In genomic region chr17:78180508-78180907, GRCh38 we compare ENCODE assay signal across 16 cellular contexts. TPM values are rescaled to one million over a fixed set of nuclear protein-coding genes. Genes with fewer than 3 reads are reported as not detected.
DNase-seq lines count a peak whose midpoint lies in the region; ATAC-seq and TF ChIP-seq lines count a peak whose summit lies in the region.
"Had no signal": no experiment of that assay in that cellular context is flagged by ENCODE, and none has a peak within 500 bp of the region (broad histone marks: within the 10 kb centered on the region; RNA-seq: fewer than 3 reads in every experiment).

No MANE protein-coding gene starts in this region.

- peak overlapping the region; percentile 64; the same call in 1 of the 2 replicates for H4K5ac ChIP-seq in IMR-90 (ENCODE audit: low read depth, low read length)

- POLR2A ChIA-PET in IMR-90 (lab: Charles Lee; ENCODE audit: unreplicated experiment) = no interaction called here

- H2BK20ac ChIP-seq in IMR-90 (ENCODE audit: low read depth, low read length) = no peak overlapping the region; the same call in 1 of the 2 replicates

- peak overlapping the region; percentile 37; the same call in 1 of the 2 replicates for H2BK120ac ChIP-seq in IMR-90 (ENCODE audit: low read depth, low read length)

- H4K8ac ChIP-seq in IMR-90 (ENCODE audit: low read depth in 2 of 2, low read length in 2 of 2) = peak overlapping the region in 1 of 2 experiments; percentile 90; a peak in 3 of 4 replicates

- H4K20me1 ChIP-seq in IMR-90 (ENCODE audit: insufficient read depth, low read length) = 0 out of 2 replicates have a peak, but pooled peaks cover 6% of the 10 kb centered on the region

- 100% methylated on average over 1 of the region's 2 CpGs; no CpG with 5 or more reads in 1 of the 2 experiments for WGBS in IMR-90 (ENCODE audit: extremely low coverage in 2 of 2, insufficient read length in 1 of 2), 2 experiments
- WGBS in gastroesophageal sphincter (ENCODE audit: low coverage in 1 of 2), 2 donors = 12 to 17% methylated on average over 1 of the region's 2 CpGs

- peak overlapping the region; percentile 41 for H3K4ac ChIP-seq in IMR-90 (ENCODE audit: low read depth, low read length)

- H3K9me1 ChIP-seq in IMR-90 (ENCODE audit: insufficient read depth, low read length) = peaks cover 17% of the 10 kb centered on the region; the same call in 1 of the 2 replicates

- TF ChIP-seq CTCF in IMR-90 (conservative IDR thresholded peaks at IDR 0.05; ENCODE audit: low read depth, low read length) (no peak), gastroesophageal sphincter (IDR thresholded peaks at IDR 0.05) (no peak), brain microvascular endothelial cell (IDR thresholded peaks at IDR 0.05; ENCODE audit: low read depth, low read length, missing control alignments) (no peak)

- BruUV-seq in IMR-90 (replicated peaks; lab: Mats Ljungman, UMichigan) = no TSS peak

- peaks cover 13% of the 10 kb centered on the region for H3K4me1 ChIP-seq in IMR-90 (ENCODE audit: control insufficient read depth, insufficient read depth, low read length)
- peaks cover 52% of the 10 kb centered on the region for H3K4me1 ChIP-seq in SJSA1 (replicated peaks)
- peaks cover 2 to 95% (median 27%) of the 10 kb centered on the region in 3 donors for H3K4me1 ChIP-seq in gastroesophageal sphincter
- H3K4me1 ChIP-seq in skeletal muscle satellite cell (ENCODE audit: control insufficient read depth, insufficient read depth, low read length) = peaks cover 32% of the 10 kb centered on the region

- intact Hi-C loops in IMR-90 (cut with micrococcal nuclease) = no loop called here

- H3K36me3 ChIP-seq in IMR-90 (ENCODE audit: control insufficient read depth, insufficient read depth, low read length) = no peaks in the 10 kb centered on the region; the same call in 1 of the 2 replicates
- peaks cover 92% of the 10 kb centered on the region for H3K36me3 ChIP-seq in SJSA1
- no peaks in the 10 kb centered on the region for H3K36me3 ChIP-seq in gastroesophageal sphincter
- H3K36me3 ChIP-seq in skeletal muscle satellite cell (ENCODE audit: insufficient read depth, low read length) = peaks cover 14% of the 10 kb centered on the region
- no peaks in the 10 kb centered on the region for H3K36me3 ChIP-seq in brain microvascular endothelial cell (replicated peaks)

- in situ Hi-C loops in IMR-90 (cut with MboI; ENCODE audit: low sequenced_read_pairs) (no loop called here), brain microvascular endothelial cell (cut with HindIII; ENCODE audit: low pct_ligation_motif_present, low sequenced_read_pairs) (no loop called here)

- H3K27ac ChIP-seq in IMR-90 (ENCODE audit: insufficient read depth, low read length) (no peak overlapping the region), SJSA1 (peak overlapping the region; percentile 95), gastroesophageal sphincter (peak overlapping the region; percentile 82 to 98 (median 90)), brain microvascular endothelial cell (no peak overlapping the region)

- peak overlapping the region; percentile 38; the same call in 1 of the 2 replicates for H3K56ac ChIP-seq in IMR-90 (ENCODE audit: extremely low read depth, insufficient read depth, low read length)

- H2AK5ac ChIP-seq in IMR-90 (ENCODE audit: low read depth, low read length) = no peak overlapping the region; the same call in 1 of the 2 replicates

- H2BK5ac ChIP-seq in IMR-90 (ENCODE audit: low read depth, low read length, poor library complexity, severe bottlenecking) = peak overlapping the region; percentile 64

- peak overlapping the region; percentile 48; the same call in 1 of the 2 replicates for H3K18ac ChIP-seq in IMR-90 (ENCODE audit: low read depth, low read length)

- H2BK15ac ChIP-seq in IMR-90 (ENCODE audit: low read depth, low read length) = no peak overlapping the region

- H3K23ac ChIP-seq in IMR-90 (ENCODE audit: low read depth, low read length) = peak overlapping the region; percentile 76

- TF ChIP-seq POLR2A in IMR-90 (IDR thresholded peaks at IDR 0.05; ENCODE audit: low read depth, low read length) = no peak
- no peak for TF ChIP-seq POLR2A in gastroesophageal sphincter (IDR thresholded peaks at IDR 0.05)

- H4K91ac ChIP-seq in IMR-90 (ENCODE audit: insufficient read depth, low read depth, low read length) = peak overlapping the region; percentile 36

- ATAC-seq in IMR-90 (ENCODE audit: low read depth) = no peak
- ATAC-seq in gastroesophageal sphincter = peak; percentile 35
- ATAC-seq: left ventricle myocardium superior had no signal

- peaks cover 17 to 67% of the 10 kb centered on the region in 2 experiments; a peak in 3 of 4 replicates for H3K79me1 ChIP-seq in IMR-90 (ENCODE audit: low read depth in 1 of 2, low read length in 2 of 2)

- H2AFZ ChIP-seq in IMR-90 (replicated peaks; ENCODE audit: low read length, poor library complexity) = no peak overlapping the region

- CTCF ChIA-PET in IMR-90 (lab: Yijun Ruan, JAX) = no interaction called here

- peak overlapping the region; percentile 7 for H2AK9ac ChIP-seq in IMR-90 (replicated peaks; ENCODE audit: low read depth, low read length, poor library complexity)

- H3K4me2 ChIP-seq in IMR-90 (ENCODE audit: low read depth, low read length) = peak overlapping the region; percentile 94; the same call in 1 of the 2 replicates
- no peak overlapping the region for H3K4me2 ChIP-seq in skeletal muscle satellite cell (ENCODE audit: low read length)

- dilution Hi-C loops in IMR-90 (cut with HindIII; ENCODE audit: low sequenced_read_pairs, unreplicated experiment) = no loop called here

- H3K14ac ChIP-seq in IMR-90 (replicated peaks; ENCODE audit: low read depth, low read length) = peak overlapping the region; percentile 25; the same call in 1 of the 2 replicates

- DNase-seq in IMR-90 = no peak
- no peak for DNase-seq in SJSA1 (ENCODE audit: low read depth in 1 of 2, low spot score in 2 of 2)
- no peak for DNase-seq in HCEC 1CT
- no peak for DNase-seq in effector CD8-positive, alpha-beta T cell (lab: John Stamatoyannopoulos, UW)
- no peak for DNase-seq in activated CD8-positive, alpha-beta memory T cell treated with anti-CD3 and anti-CD28 coated beads, Interleukin-2, amount 50 U/mL, for 48 hours
- no peak for DNase-seq in brain microvascular endothelial cell
- DNase-seq: activated CD4-positive, alpha-beta T cell treated with anti-CD3 and anti-CD28 coated beads, Interleukin-2, amount 50 U/mL, for 48 hours; anterior cingulate cortex; left ventricle myocardium superior; NCI-H2107; stimulated activated CD4-positive, alpha-beta T cell treated with anti-CD3 and anti-CD28 coated beads, Interleukin-4, amount 100 ng/mL, for 24 hours had no signal

- no peak overlapping the region for H3K9ac ChIP-seq in IMR-90 (ENCODE audit: low read depth, low read length)
- H3K9ac ChIP-seq in skeletal muscle satellite cell (ENCODE audit: low read depth, low read length) = peak overlapping the region; percentile 37

- no peaks in the 10 kb centered on the region for H3K27me3 ChIP-seq in IMR-90 (ENCODE audit: control insufficient read depth, insufficient read depth, low read length)
- no peaks in the 10 kb centered on the region for H3K27me3 ChIP-seq in SJSA1 (replicated peaks)
- H3K27me3 ChIP-seq in gastroesophageal sphincter = no peaks in the 10 kb centered on the region
- no peaks in the 10 kb centered on the region for H3K27me3 ChIP-seq in skeletal muscle satellite cell (ENCODE audit: control insufficient read depth, insufficient read depth, low read length)
- H3K27me3 ChIP-seq in brain microvascular endothelial cell (replicated peaks) = no peaks in the 10 kb centered on the region

- no peak overlapping the region for H3K4me3 ChIP-seq in IMR-90 (ENCODE audit: insufficient read depth, low read depth, low read length)
- H3K4me3 ChIP-seq in SJSA1 = no peak overlapping the region
- H3K4me3 ChIP-seq in gastroesophageal sphincter = no peak overlapping the region
- H3K4me3 ChIP-seq in skeletal muscle satellite cell (ENCODE audit: low read length) = no peak overlapping the region
- no peak overlapping the region for H3K4me3 ChIP-seq in brain microvascular endothelial cell (ENCODE audit: low read depth, low read length)

- no peak for TF ChIP-seq RAD21 in IMR-90 (IDR thresholded peaks at IDR 0.05; ENCODE audit: low read length)

- H3K9me3 ChIP-seq in IMR-90 (ENCODE audit: control insufficient read depth, insufficient read depth, low read length) = no peaks in the 10 kb centered on the region
- no peaks in the 10 kb centered on the region for H3K9me3 ChIP-seq in SJSA1 (replicated peaks)
- no peaks in the 10 kb centered on the region for H3K9me3 ChIP-seq in gastroesophageal sphincter
- no peaks in the 10 kb centered on the region for H3K9me3 ChIP-seq in skeletal muscle satellite cell (replicated peaks; ENCODE audit: low read length)

- TF ChIP-seq EP300 in gastroesophageal sphincter (IDR thresholded peaks at IDR 0.05) = no peak

RNA-seq across cellular contexts. Expression of gene TK1, which starts 6.3 kb away (rescaled TPM):
- total RNA-seq in IMR-90 (2012; rRNA removed) (109 and 219 TPM in 2 replicates), gastroesophageal sphincter (10 to 100 TPM in 2 of 4 donors, 1 to 10 TPM in 2; 3.4 to 24.8 (median 12.1) TPM)
- polyA plus RNA-seq in IMR-90 (2012; rRNA removed) = 150 and 181 TPM in 2 replicates
- 133 and 160 TPM in 2 replicates for polyA plus RNA-seq in IMR-90 (2012; cell fraction: cytosol; rRNA removed)
- polyA plus RNA-seq in IMR-90 (2012; cell fraction: nucleus; rRNA removed; ENCODE audit: low replicate concordance) = 27.2 and 110 TPM in 2 replicates
- total RNA-seq in SJSA1 (2014; rRNA removed; shearing (Covaris generic)) = 305 and 456 TPM in 2 replicates
- total RNA-seq in skeletal muscle satellite cell (2012; rRNA removed) = 60.1 and 77.8 TPM in 2 replicates

RNA-seq across cellular contexts. Expression of gene AFMID, which starts 6.7 kb away (rescaled TPM):
- 45.5 and 65.1 TPM in 2 replicates for total RNA-seq in IMR-90 (2012; rRNA removed)
- 29.9 and 41.0 TPM in 2 replicates for polyA plus RNA-seq in IMR-90 (2012; rRNA removed)
- polyA plus RNA-seq in IMR-90 (2012; cell fraction: cytosol; rRNA removed) = 31.0 and 49.3 TPM in 2 replicates
- 22.5 and 29.1 TPM in 2 replicates for polyA plus RNA-seq in IMR-90 (2012; cell fraction: nucleus; rRNA removed; ENCODE audit: low replicate concordance)
- total RNA-seq in SJSA1 (2014; rRNA removed; shearing (Covaris generic)) = 16.5 and 27.7 TPM in 2 replicates
- 10 to 100 TPM; 14.9 to 43.9 (median 31.6) TPM for total RNA-seq in gastroesophageal sphincter
- 20.5 and 35.4 TPM in 2 replicates for total RNA-seq in skeletal muscle satellite cell (2012; rRNA removed)

RNA-seq across cellular contexts. Expression of gene SYNGR2, which starts 12.1 kb away (rescaled TPM):
- total RNA-seq in IMR-90 (2012; rRNA removed) (11.1 and 14.7 TPM in 2 replicates), gastroesophageal sphincter (100 to 1,000 TPM in 1 of 4 donors, 10 to 100 TPM in 3; 49.9 to 151 (median 81.2) TPM)
- polyA plus RNA-seq in IMR-90 (2012; rRNA removed) = 63.1 and 77.3 TPM in 2 replicates
- polyA plus RNA-seq in IMR-90 (2012; cell fraction: cytosol; rRNA removed) = 38.9 and 89.5 TPM in 2 replicates
- polyA plus RNA-seq in IMR-90 (2012; cell fraction: nucleus; rRNA removed; ENCODE audit: low replicate concordance) = 27.9 and 43.7 TPM in 2 replicates
- 23.7 and 25.3 TPM in 2 replicates for total RNA-seq in SJSA1 (2014; rRNA removed; shearing (Covaris generic))
- 2.0 and 2.6 TPM in 2 replicates for total RNA-seq in skeletal muscle satellite cell (2012; rRNA removed)

RNA-seq across cellular contexts. Expression of gene BIRC5, which starts 33.5 kb away (rescaled TPM):
- total RNA-seq in IMR-90 (2012; rRNA removed) (52.7 and 53.6 TPM in 2 replicates), gastroesophageal sphincter (1 to 10 TPM in 1 of 4 donors, under 1 TPM in 1, not detected in 2; 0.27 to 1.6 TPM)
- polyA plus RNA-seq in IMR-90 (2012; rRNA removed) = 16.6 and 19.5 TPM in 2 replicates
- 10.6 and 17.7 TPM in 2 replicates for polyA plus RNA-seq in IMR-90 (2012; cell fraction: cytosol; rRNA removed)
- polyA plus RNA-seq in IMR-90 (2012; cell fraction: nucleus; rRNA removed; ENCODE audit: low replicate concordance) = 5.5 and 7.2 TPM in 2 replicates
- 301 and 370 TPM in 2 replicates for total RNA-seq in SJSA1 (2014; rRNA removed; shearing (Covaris generic))
- 27.1 and 41.9 TPM in 2 replicates for total RNA-seq in skeletal muscle satellite cell (2012; rRNA removed)

RNA-seq across cellular contexts. Expression of gene C17orf99, which starts 34.3 kb away (rescaled TPM):
- total RNA-seq in IMR-90 (2012; rRNA removed) (not detected in 2 replicates), gastroesophageal sphincter (not detected)
- not detected in 2 replicates for polyA plus RNA-seq in IMR-90 (2012; rRNA removed)
- not detected in 2 replicates for polyA plus RNA-seq in IMR-90 (2012; cell fraction: cytosol; rRNA removed)
- not detected in 2 replicates for polyA plus RNA-seq in IMR-90 (2012; cell fraction: nucleus; rRNA removed; ENCODE audit: low replicate concordance)
- not detected in 2 replicates for total RNA-seq in SJSA1 (2014; rRNA removed; shearing (Covaris generic))
- total RNA-seq in skeletal muscle satellite cell (2012; rRNA removed) = not detected in 2 replicates
- total RNA-seq: endodermal cell, left ventricle myocardium superior, LHCN-M2, progenitor cell of endocrine pancreas had no signal

Comparison
In these comparisons a context has a peak if more than half of its experiments do, and no peak if none do; other contexts are left out.
1. H3K27ac ChIP-seq: peak in SJSA1 (single experiment) and gastroesophageal sphincter (4 of 4); none in IMR-90 (single experiment) and brain microvascular endothelial cell (single experiment).